8 cellular contexts compared by ENCODE assay signal in genomic region chr5:144189800-144190429, GRCh38. TPM values are rescaled to one million over a fixed set of nuclear protein-coding genes. Genes with fewer than 3 reads are reported as not detected.
A peak's percentile ranks its signal among the peaks of the same experiment; 100 is the strongest.
DNase-seq lines count a peak whose midpoint lies in the region; ATAC-seq and TF ChIP-seq lines count a peak whose summit lies in the region.

No MANE protein-coding gene starts in this region.

- H3K4me1 Mint-ChIP-seq in activated naive CD4-positive, alpha-beta T cell treated with anti-CD3 and anti-CD28 coated beads for 36 hours (ENCODE audit: low read depth), result peaks cover 46% of the 10 kb centered on the region
- peaks cover 29 to 65% (median 43%) of the 10 kb centered on the region in 7 donors for H3K4me1 Mint-ChIP-seq in naive thymus-derived CD4-positive, alpha-beta T cell

- intact Hi-C loops in activated naive CD4-positive, alpha-beta T cell treated with anti-CD3 and anti-CD28 coated beads for 36 hours (cut with micrococcal nuclease), result loop anchor here (1.0 to 10.0 kb wide), 16 partner anchors 221 to 1757 kb away; no protein-coding TSS in a partner anchor
- intact Hi-C loops in naive thymus-derived CD4-positive, alpha-beta T cell (cut with micrococcal nuclease), result loop anchor here (1.0 to 10.0 kb wide), 16 partner anchors 223 to 1993 kb away; partner anchors contain the start of genes LARS1 (in 2 of the 2) and ARHGAP26 (in 1 of the 2)

- peak overlapping the region; percentile 45 for H3K4me3 Mint-ChIP-seq in activated naive CD4-positive, alpha-beta T cell treated with anti-CD3 and anti-CD28 coated beads for 36 hours
- H3K4me3 Mint-ChIP-seq in naive thymus-derived CD4-positive, alpha-beta T cell, result peak overlapping the region in 9 of 10 donors; percentile 62 to 87 (median 79)

- no peak for TF ChIP-seq CTCF in GM12864 (IDR thresholded peaks at IDR 0.05; ENCODE audit: low read depth, low read length, missing control alignments)

- DNase-seq in GM12864 (ENCODE audit: low read depth) (peak; percentile 83), SK-N-DZ (ENCODE audit: low spot score) (peak; percentile 84), AG08396 (ENCODE audit: low spot score) (no peak), NCI-H510A (lab: John Stamatoyannopoulos, UW) (no peak), AG20443 (ENCODE audit: low spot score) (no peak)
- peak; percentile 90 for DNase-seq in activated naive CD4-positive, alpha-beta T cell treated with anti-CD3 and anti-CD28 coated beads for 36 hours
- peak; percentile 20 to 94 (median 85) for DNase-seq in naive thymus-derived CD4-positive, alpha-beta T cell

- H3K9me3 Mint-ChIP-seq in activated naive CD4-positive, alpha-beta T cell treated with anti-CD3 and anti-CD28 coated beads for 36 hours, result no peaks in the 10 kb centered on the region
- no peaks in the 10 kb centered on the region for H3K9me3 Mint-ChIP-seq in naive thymus-derived CD4-positive, alpha-beta T cell

- peak; percentile 45 for ATAC-seq in HG02973 (IDR thresholded peaks at IDR 0.05; ENCODE audit: unreplicated experiment)
- ATAC-seq in naive thymus-derived CD4-positive, alpha-beta T cell, result peak; percentile 83

- CTCF ChIA-PET in activated naive CD4-positive, alpha-beta T cell treated with anti-CD3 and anti-CD28 coated beads for 36 hours (lab: Charles Lee), result interaction anchor here (0.5 to 3.8 kb wide), 7 partner anchors 9 to 1175 kb away, joined by 3 to 40 read pairs (median 4); partner anchors contain the start of genes KCTD16, NR3C1 and YIPF5
- CTCF ChIA-PET in naive thymus-derived CD4-positive, alpha-beta T cell (lab: Charles Lee), result interaction anchor here (1.1 to 3.5 kb wide), 6 partner anchors 9 to 1187 kb away, joined by 3 to 25 read pairs (median 3); partner anchors contain the start of genes KCTD16 and YIPF5

- no peaks in the 10 kb centered on the region for H3K9me3 ChIP-seq in naive thymus-derived CD4-positive, alpha-beta T cell (ENCODE audit: control insufficient read depth in 2 of 3, low read length in 3 of 3)

- H3K36me3 Mint-ChIP-seq in activated naive CD4-positive, alpha-beta T cell treated with anti-CD3 and anti-CD28 coated beads for 36 hours (ENCODE audit: low read depth), result no peaks in the 10 kb centered on the region
- H3K36me3 Mint-ChIP-seq in naive thymus-derived CD4-positive, alpha-beta T cell, result peaks cover 0 to 4% (median 0%) of the 10 kb centered on the region in 5 donors

- no peaks in the 10 kb centered on the region for H3K27me3 Mint-ChIP-seq in activated naive CD4-positive, alpha-beta T cell treated with anti-CD3 and anti-CD28 coated beads for 36 hours (ENCODE audit: low read depth)
- H3K27me3 Mint-ChIP-seq in naive thymus-derived CD4-positive, alpha-beta T cell, result peaks cover 0 to 2% (median 0%) of the 10 kb centered on the region in 5 donors

- POLR2A ChIA-PET in naive thymus-derived CD4-positive, alpha-beta T cell (lab: Charles Lee), result interaction anchor here (0.8 to 11.3 kb wide), 4 partner anchors 18 to 1188 kb away, joined by 5 to 135 read pairs (median 33); partner anchors contain the start of genes KCTD16, NR3C1 and YIPF5

- peaks cover 56 to 71% of the 10 kb centered on the region in 2 donors for H3K4me1 ChIP-seq in naive thymus-derived CD4-positive, alpha-beta T cell (ENCODE audit: control insufficient read depth in 2 of 2, insufficient read depth in 2 of 2, low read length in 2 of 2)

- H3K36me3 ChIP-seq in naive thymus-derived CD4-positive, alpha-beta T cell (ENCODE audit: control insufficient read depth in 2 of 3, insufficient read depth in 3 of 3, low read length in 3 of 3), result no peaks in the 10 kb centered on the region

- peak overlapping the region; percentile 67 for H3K27ac ChIP-seq in naive thymus-derived CD4-positive, alpha-beta T cell (ENCODE audit: low read depth, low read length)

- H3K27ac Mint-ChIP-seq in activated naive CD4-positive, alpha-beta T cell treated with anti-CD3 and anti-CD28 coated beads for 36 hours, result peak overlapping the region; percentile 87
- H3K27ac Mint-ChIP-seq in naive thymus-derived CD4-positive, alpha-beta T cell, result peak overlapping the region in 4 of 9 donors; percentile 85 to 98 (median 92)

- H3K4me3 ChIP-seq in GM12864 (ENCODE audit: low read depth, low read length), result peak overlapping the region; percentile 18; the same call in 1 of the 2 replicates
- H3K4me3 ChIP-seq in naive thymus-derived CD4-positive, alpha-beta T cell (ENCODE audit: low read length), result peak overlapping the region; percentile 18

- no peaks in the 10 kb centered on the region for H3K27me3 ChIP-seq in naive thymus-derived CD4-positive, alpha-beta T cell (ENCODE audit: control insufficient read depth in 2 of 2, insufficient read depth in 2 of 2, low read length in 2 of 2)

RNA-seq across cellular contexts. Expression of gene KCTD16, which starts 19.2 kb away (rescaled TPM):
- polyA plus RNA-seq in SK-N-DZ (2014; cell fraction: cytosol; rRNA removed), result 5.8 and 8.0 TPM in 2 replicates
- polyA plus RNA-seq in SK-N-DZ (2014; cell fraction: nucleus; rRNA removed), result 12.3 and 16.0 TPM in 2 replicates
- total RNA-seq in activated naive CD4-positive, alpha-beta T cell treated with anti-CD3 and anti-CD28 coated beads for 36 hours, result under 1 TPM; 0.27 to 0.29 TPM
- under 1 TPM in 2 of 5 experiments, not detected in 3; 0.07 to 0.22 TPM for total RNA-seq in naive thymus-derived CD4-positive, alpha-beta T cell
- polyA plus RNA-seq in naive thymus-derived CD4-positive, alpha-beta T cell, result under 1 TPM in 1 of 2 donors, not detected in 1; 0.13 TPM

RNA-seq across cellular contexts. Expression of gene YIPF5, which starts 19.5 kb away (rescaled TPM):
- polyA plus RNA-seq in SK-N-DZ (2014; cell fraction: cytosol; rRNA removed), result 37.9 and 42.0 TPM in 2 replicates
- 18.4 and 19.9 TPM in 2 replicates for polyA plus RNA-seq in SK-N-DZ (2014; cell fraction: nucleus; rRNA removed)
- total RNA-seq in activated naive CD4-positive, alpha-beta T cell treated with anti-CD3 and anti-CD28 coated beads for 36 hours, result 10 to 100 TPM; 31.2 to 33.3 TPM
- total RNA-seq in naive thymus-derived CD4-positive, alpha-beta T cell, result 10 to 100 TPM; 27.0 to 49.2 (median 38.6) TPM
- 10 to 100 TPM; 49.7 to 62.9 TPM for polyA plus RNA-seq in naive thymus-derived CD4-positive, alpha-beta T cell

Comparison
In these comparisons a context has a peak if more than half of its experiments do, and no peak if none do; other contexts are left out.
1. DNase-seq: peak in GM12864 (single experiment), SK-N-DZ (single experiment), activated naive CD4-positive, alpha-beta T cell treated with anti-CD3 and anti-CD28 coated beads for 36 hours (single experiment) and naive thymus-derived CD4-positive, alpha-beta T cell (9 of 9); none in AG08396 (single experiment), NCI-H510A (single experiment) and AG20443 (single experiment).